In the genomic region with DNA sequence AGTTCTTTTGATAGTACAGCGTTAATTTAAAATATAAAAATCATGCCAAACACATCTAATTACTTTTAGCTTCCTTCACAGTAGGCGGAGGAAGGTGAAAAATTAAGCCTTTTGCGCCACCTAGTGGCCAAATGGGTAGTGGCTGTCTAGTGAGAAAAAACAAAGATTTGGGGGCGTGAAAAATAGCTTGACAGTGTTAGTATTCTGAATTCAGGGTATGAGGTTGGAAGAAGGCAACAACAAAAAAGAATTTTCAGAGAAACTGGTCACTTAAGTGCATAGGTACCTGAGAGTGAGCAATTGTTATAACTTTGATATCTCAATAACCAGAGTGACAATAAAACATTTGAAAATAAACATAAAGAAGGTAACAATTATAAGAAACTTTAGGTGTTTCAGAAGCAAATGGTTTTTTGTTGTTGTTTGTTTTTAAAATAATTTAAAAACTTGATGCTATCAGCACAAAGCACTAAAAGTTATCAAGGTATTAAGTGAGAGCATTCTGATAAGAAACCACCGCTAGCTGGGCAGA, we compare ENCODE assay signal across 8 cellular contexts. TPM values are rescaled to one million over a fixed set of nuclear protein-coding genes. Genes with fewer than 3 reads are reported as not detected.
DNase-seq lines count a peak whose midpoint lies in the region; ATAC-seq, FAIRE-seq and TF ChIP-seq lines count a peak whose summit lies in the region.

No MANE protein-coding gene starts in this region.

- TF ChIP-seq CTCF in AG04449 (IDR thresholded peaks at IDR 0.05; ENCODE audit: insufficient read depth, low read length, missing control alignments) (peak; percentile 70), HepG2 (CRISPR knock-in tag; IDR thresholded peaks at IDR 0.05) (peak; percentile 90)

- no peak overlapping the region for H3K9ac ChIP-seq in HepG2 (ENCODE audit: insufficient read depth, low read depth, low read length)

- in situ Hi-C loops in HepG2 (cut with HindIII; ENCODE audit: extremely low pct_ligation_motif_present, low pct_unique_long_range_greater_than_20kb) = loop anchor here (5.0 kb wide), 1 partner anchor 36 kb away; no protein-coding TSS in a partner anchor

- peak; percentile 89 for TF ChIP-seq RAD21 in HepG2 (CRISPR knock-in tag; IDR thresholded peaks at IDR 0.05)

- H3K4me3 ChIP-seq in AG04449 (ENCODE audit: low read depth, low read length) (no peak overlapping the region), HepG2 (replicated peaks in 1 of 3; ENCODE audit: insufficient read depth in 1 of 3, low read depth in 2 of 3, low read length in 3 of 3) (no peak overlapping the region)

- under 1% methylated on average over 5 of the region's 5 CpGs for WGBS in HepG2 (ENCODE audit: low lambda C conversion rate)

- H3K9me3 ChIP-seq in HepG2 (ENCODE audit: low read length) = no peaks in the 10 kb centered on the region

- CTCF ChIA-PET in AG04449 (lab: Yijun Ruan, JAX) (interaction anchor here (0.6 to 18.1 kb wide), 67 partner anchors 8 to 463 kb away, joined by 3 to 402 read pairs (median 4); partner anchors contain the start of genes BRD2, HLA-DMA, HLA-DRA and PSMB8), HepG2 (lab: Yijun Ruan, JAX; ENCODE audit: low intra/inter-chr PET ratio, low total read pairs) (interaction anchor here (0.8 to 4.1 kb wide), 7 partner anchors 15 to 455 kb away, joined by 3 to 65 read pairs (median 4); partner anchors contain the start of genes PSMB9, TAP1 and TAP2)

- peak; percentile 51 for ATAC-seq in GM18498 (IDR thresholded peaks at IDR 0.05; ENCODE audit: unreplicated experiment)
- ATAC-seq in HepG2 = peak; percentile 80
- no peak for ATAC-seq in GM18858 (IDR thresholded peaks at IDR 0.05; ENCODE audit: unreplicated experiment)

- H3K27ac ChIP-seq in HepG2 (ENCODE audit: extremely low read length, insufficient read depth, low read length) = no peak overlapping the region

- no peaks in the 10 kb centered on the region for H3K79me2 ChIP-seq in HepG2 (ENCODE audit: insufficient read depth, low read length)

- POLR2A ChIA-PET in AG04449 (lab: Yijun Ruan, JAX) (interaction anchor here (0.7 to 1.8 kb wide), 3 partner anchors 13 to 30 kb away, joined by 3 to 5 read pairs (median 4); partner anchors contain the start of genes PSMB9, TAP1 and TAP2), HepG2 (lab: Yijun Ruan, JAX) (interaction anchor here (0.6 to 2.3 kb wide), 6 partner anchors 14 to 336 kb away, joined by 3 to 23 read pairs (median 8); partner anchors contain the start of genes HSD17B8, PSMB8, PSMB9 and TAP1)

- peak; percentile 94 for FAIRE-seq in HepG2 (lab: Jason Lieb, UNC)

- no peaks in the 10 kb centered on the region for H3K36me3 ChIP-seq in HepG2 (replicated peaks in 1 of 2; ENCODE audit: control insufficient read depth in 1 of 2, insufficient read depth in 2 of 2, low read length in 2 of 2)

- no peak overlapping the region for H3K4me2 ChIP-seq in HepG2 (ENCODE audit: low read depth, low read length)

- H2AFZ ChIP-seq in HepG2 (ENCODE audit: low read length) = no peak overlapping the region

- no peak for TF ChIP-seq EP300 in HepG2 (IDR thresholded peaks at IDR 0.05; ENCODE audit: low read depth in 2 of 2, low read length in 2 of 2)
- TF ChIP-seq EP300 in HepG2 (CRISPR knock-in tag; IDR thresholded peaks at IDR 0.05; ENCODE audit: borderline replicate concordance) = no peak

- intact Hi-C loops in HepG2 (cut with micrococcal nuclease; ENCODE audit: unreplicated experiment) = loop anchor here (1.0 kb wide), 3 partner anchors 30 to 71 kb away; partner anchors contain the start of gene TAP2

- BruUV-seq in HepG2 (replicated peaks; lab: Mats Ljungman, UMichigan) = no TSS peak

- 0 out of 2 replicates have a peak, but pooled peaks cover 9% of the 10 kb centered on the region for H3K4me1 ChIP-seq in HepG2 (ENCODE audit: insufficient read depth, low read length)

- no peak for TF ChIP-seq POLR2A in HepG2 (IDR thresholded peaks at IDR 0.05; ENCODE audit: insufficient read depth in 1 of 2, low read depth in 2 of 2, low read length in 2 of 2)

- no peak for DNase-seq in AG04449 (ENCODE audit: low read depth, low spot score)
- DNase-seq in NCI-H2196 (lab: John Stamatoyannopoulos, UW; ENCODE audit: unreplicated experiment) = peak; percentile 82
- DNase-seq in activated CD4-positive, alpha-beta T cell treated with anti-CD3 and anti-CD28 coated beads for 1 hour = peak; percentile 77
- peak; percentile 66 for DNase-seq in cerebellum (ENCODE audit: low spot score)
- peak; percentile 71 for DNase-seq in HepG2 (ENCODE audit: low spot score)
- peak; percentile 71 to 83 (median 79) for DNase-seq in stimulated activated CD4-positive, alpha-beta T cell treated with anti-CD3 and anti-CD28 coated beads, TNF-alpha, amount 100 ng/mL, for 4 hours (ENCODE audit: low read depth in 3 of 3)

- H4K20me1 ChIP-seq in HepG2 (ENCODE audit: insufficient read depth, low read length) = no peaks in the 10 kb centered on the region

- H3K27me3 ChIP-seq in HepG2 (ENCODE audit: control insufficient read depth in 1 of 2, insufficient read depth in 2 of 2, low read length in 2 of 2) = peaks cover 0 to 19% of the 10 kb centered on the region in 2 experiments; a peak in 3 of 5 replicates

RNA-seq across cellular contexts. Expression of gene PSMB9, which starts 14.3 kb away (rescaled TPM):
- total RNA-seq in cerebellum = 1.4 TPM
- 16.0 and 21.4 TPM in 2 replicates for total RNA-seq in HepG2 (2016; rRNA removed; fragmentation: Illumina TruSeq; extraction: Trizol)
- 3.2 and 3.3 TPM in 2 replicates for total RNA-seq in HepG2 (2016; cell fraction: cytosol; rRNA removed; fragmentation: Illumina TruSeq; extraction: Trizol; ENCODE audit: low read depth)
- total RNA-seq in HepG2 (2016; cell fraction: insoluble cytoplasmic fraction; rRNA removed; fragmentation: Illumina TruSeq; extraction: Trizol) = 17.4 and 26.1 TPM in 2 replicates
- 4.3 and 5.5 TPM in 2 replicates for total RNA-seq in HepG2 (2016; cell fraction: membrane; rRNA removed; fragmentation: Illumina TruSeq; extraction: Trizol)
- 5.0 and 6.6 TPM in 2 replicates for total RNA-seq in HepG2 (2016; cell fraction: nucleus; rRNA removed; fragmentation: Illumina TruSeq; extraction: Trizol)
- 15.6 and 17.3 TPM in 2 replicates for polyA plus RNA-seq in HepG2 (2011; rRNA removed)
- 19.5 and 21.0 TPM in 2 replicates for polyA plus RNA-seq in HepG2 (2011; cell fraction: cytosol; rRNA removed)
- polyA plus RNA-seq in HepG2 (2011; cell fraction: nucleus; rRNA removed) = 4.4 and 5.1 TPM in 2 replicates
- polyA plus RNA-seq in HepG2 (2012) = 3.4 and 5.3 TPM in 2 replicates
- polyA plus RNA-seq in HepG2 (2016; cell fraction: cytosol; fragmentation: Illumina TruSeq; extraction: Trizol; ENCODE audit: low read depth) = 4.7 and 6.1 TPM in 2 replicates
- 24.7 and 26.1 TPM in 2 replicates for polyA plus RNA-seq in HepG2 (2016; cell fraction: insoluble cytoplasmic fraction; fragmentation: Illumina TruSeq; extraction: Trizol; ENCODE audit: low read depth)
- 4.7 and 6.1 TPM in 2 replicates for polyA plus RNA-seq in HepG2 (2016; cell fraction: membrane; fragmentation: Illumina TruSeq; extraction: Trizol; ENCODE audit: low read depth)
- polyA plus RNA-seq in HepG2 (2016; cell fraction: nucleus; fragmentation: Illumina TruSeq; extraction: Trizol; ENCODE audit: insufficient read depth, low read depth) = 10.3 and 12.6 TPM in 2 replicates
- polyA minus RNA-seq in HepG2 (2011; rRNA and poly(A)+ RNA removed; ENCODE audit: low replicate concordance) = 7.4 and 20.2 TPM in 2 replicates
- polyA minus RNA-seq in HepG2 (2011; cell fraction: cytosol; rRNA and poly(A)+ RNA removed) = 3.7 and 5.3 TPM in 2 replicates
- polyA minus RNA-seq in HepG2 (2011; cell fraction: nucleus; rRNA and poly(A)+ RNA removed) = 2.3 and 4.8 TPM in 2 replicates

RNA-seq across cellular contexts. Expression of gene TAP1, which starts 14.8 kb away (rescaled TPM):
- total RNA-seq in cerebellum (5.3 TPM), HepG2 (2016; rRNA removed; fragmentation: Illumina TruSeq; extraction: Trizol) (23.0 and 52.2 TPM in 2 replicates)
- total RNA-seq in HepG2 (2016; cell fraction: cytosol; rRNA removed; fragmentation: Illumina TruSeq; extraction: Trizol; ENCODE audit: low read depth) = 9.3 and 11.5 TPM in 2 replicates
- total RNA-seq in HepG2 (2016; cell fraction: insoluble cytoplasmic fraction; rRNA removed; fragmentation: Illumina TruSeq; extraction: Trizol) = 22.7 and 50.5 TPM in 2 replicates
- total RNA-seq in HepG2 (2016; cell fraction: membrane; rRNA removed; fragmentation: Illumina TruSeq; extraction: Trizol) = 19.4 and 21.5 TPM in 2 replicates
- total RNA-seq in HepG2 (2016; cell fraction: nucleus; rRNA removed; fragmentation: Illumina TruSeq; extraction: Trizol) = 42.8 and 46.0 TPM in 2 replicates
- 31.2 and 34.5 TPM in 2 replicates for polyA plus RNA-seq in HepG2 (2011; rRNA removed)
- 27.9 and 29.3 TPM in 2 replicates for polyA plus RNA-seq in HepG2 (2011; cell fraction: cytosol; rRNA removed)
- 33.1 and 33.7 TPM in 2 replicates for polyA plus RNA-seq in HepG2 (2011; cell fraction: nucleus; rRNA removed)
- polyA plus RNA-seq in HepG2 (2012) = 13.9 and 21.5 TPM in 2 replicates
- polyA plus RNA-seq in HepG2 (2016; cell fraction: cytosol; fragmentation: Illumina TruSeq; extraction: Trizol; ENCODE audit: low read depth) = 7.3 TPM in 2 replicates
- 17.6 and 20.8 TPM in 2 replicates for polyA plus RNA-seq in HepG2 (2016; cell fraction: insoluble cytoplasmic fraction; fragmentation: Illumina TruSeq; extraction: Trizol; ENCODE audit: low read depth)
- polyA plus RNA-seq in HepG2 (2016; cell fraction: membrane; fragmentation: Illumina TruSeq; extraction: Trizol; ENCODE audit: low read depth) = 11.8 and 14.3 TPM in 2 replicates
- 60.4 and 64.9 TPM in 2 replicates for polyA plus RNA-seq in HepG2 (2016; cell fraction: nucleus; fragmentation: Illumina TruSeq; extraction: Trizol; ENCODE audit: insufficient read depth, low read depth)
- 46.0 and 105 TPM in 2 replicates for polyA minus RNA-seq in HepG2 (2011; rRNA and poly(A)+ RNA removed; ENCODE audit: low replicate concordance)
- polyA minus RNA-seq in HepG2 (2011; cell fraction: cytosol; rRNA and poly(A)+ RNA removed) = 18.2 and 19.3 TPM in 2 replicates
- polyA minus RNA-seq in HepG2 (2011; cell fraction: nucleus; rRNA and poly(A)+ RNA removed) = 7.5 and 13.4 TPM in 2 replicates

RNA-seq across cellular contexts. Expression of gene PSMB8, which starts 24.5 kb away (rescaled TPM):
- total RNA-seq in cerebellum (4.0 TPM), HepG2 (2016; rRNA removed; fragmentation: Illumina TruSeq; extraction: Trizol) (64.7 and 74.9 TPM in 2 replicates)
- total RNA-seq in HepG2 (2016; cell fraction: cytosol; rRNA removed; fragmentation: Illumina TruSeq; extraction: Trizol; ENCODE audit: low read depth) = 17.3 and 18.5 TPM in 2 replicates
- total RNA-seq in HepG2 (2016; cell fraction: insoluble cytoplasmic fraction; rRNA removed; fragmentation: Illumina TruSeq; extraction: Trizol) = 69.4 and 76.9 TPM in 2 replicates
- total RNA-seq in HepG2 (2016; cell fraction: membrane; rRNA removed; fragmentation: Illumina TruSeq; extraction: Trizol) = 30.5 and 33.2 TPM in 2 replicates
- 24.1 and 26.9 TPM in 2 replicates for total RNA-seq in HepG2 (2016; cell fraction: nucleus; rRNA removed; fragmentation: Illumina TruSeq; extraction: Trizol)
- 30.7 and 41.2 TPM in 2 replicates for polyA plus RNA-seq in HepG2 (2011; rRNA removed)
- polyA plus RNA-seq in HepG2 (2011; cell fraction: cytosol; rRNA removed) = 43.0 and 50.9 TPM in 2 replicates
- 24.6 and 37.8 TPM in 2 replicates for polyA plus RNA-seq in HepG2 (2011; cell fraction: nucleus; rRNA removed)
- 24.6 and 32.8 TPM in 2 replicates for polyA plus RNA-seq in HepG2 (2012)
- polyA plus RNA-seq in HepG2 (2016; cell fraction: cytosol; fragmentation: Illumina TruSeq; extraction: Trizol; ENCODE audit: low read depth) = 16.9 and 17.5 TPM in 2 replicates
- polyA plus RNA-seq in HepG2 (2016; cell fraction: insoluble cytoplasmic fraction; fragmentation: Illumina TruSeq; extraction: Trizol; ENCODE audit: low read depth) = 67.6 and 73.1 TPM in 2 replicates
- polyA plus RNA-seq in HepG2 (2016; cell fraction: membrane; fragmentation: Illumina TruSeq; extraction: Trizol; ENCODE audit: low read depth) = 25.0 and 28.1 TPM in 2 replicates
- 41.0 and 43.4 TPM in 2 replicates for polyA plus RNA-seq in HepG2 (2016; cell fraction: nucleus; fragmentation: Illumina TruSeq; extraction: Trizol; ENCODE audit: insufficient read depth, low read depth)
- polyA minus RNA-seq in HepG2 (2011; rRNA and poly(A)+ RNA removed; ENCODE audit: low replicate concordance) = 17.3 and 80.7 TPM in 2 replicates
- polyA minus RNA-seq in HepG2 (2011; cell fraction: cytosol; rRNA and poly(A)+ RNA removed) = 6.2 and 7.1 TPM in 2 replicates
- 3.9 and 6.7 TPM in 2 replicates for polyA minus RNA-seq in HepG2 (2011; cell fraction: nucleus; rRNA and poly(A)+ RNA removed)

RNA-seq across cellular contexts. Expression of gene TAP2, which starts 29.8 kb away (rescaled TPM):
- total RNA-seq in cerebellum = 4.4 TPM
- total RNA-seq in HepG2 (2016; rRNA removed; fragmentation: Illumina TruSeq; extraction: Trizol) = 9.8 and 17.6 TPM in 2 replicates
- 1.2 and 1.7 TPM in 2 replicates for total RNA-seq in HepG2 (2016; cell fraction: cytosol; rRNA removed; fragmentation: Illumina TruSeq; extraction: Trizol; ENCODE audit: low read depth)
- total RNA-seq in HepG2 (2016; cell fraction: insoluble cytoplasmic fraction; rRNA removed; fragmentation: Illumina TruSeq; extraction: Trizol) = 9.2 and 20.2 TPM in 2 replicates
- total RNA-seq in HepG2 (2016; cell fraction: membrane; rRNA removed; fragmentation: Illumina TruSeq; extraction: Trizol) = 4.0 and 4.1 TPM in 2 replicates
- total RNA-seq in HepG2 (2016; cell fraction: nucleus; rRNA removed; fragmentation: Illumina TruSeq; extraction: Trizol) = 21.3 and 26.0 TPM in 2 replicates
- 10.3 and 16.2 TPM in 2 replicates for polyA plus RNA-seq in HepG2 (2011; rRNA removed)
- polyA plus RNA-seq in HepG2 (2011; cell fraction: cytosol; rRNA removed) = 7.9 and 11.8 TPM in 2 replicates
- polyA plus RNA-seq in HepG2 (2011; cell fraction: nucleus; rRNA removed) = 17.4 and 34.9 TPM in 2 replicates
- 11.3 and 15.1 TPM in 2 replicates for polyA plus RNA-seq in HepG2 (2012)
- polyA plus RNA-seq in HepG2 (2016; cell fraction: cytosol; fragmentation: Illumina TruSeq; extraction: Trizol; ENCODE audit: low read depth) = 0.72 and 1.6 TPM in 2 replicates
- polyA plus RNA-seq in HepG2 (2016; cell fraction: insoluble cytoplasmic fraction; fragmentation: Illumina TruSeq; extraction: Trizol; ENCODE audit: low read depth) = 11.8 and 12.8 TPM in 2 replicates
- polyA plus RNA-seq in HepG2 (2016; cell fraction: membrane; fragmentation: Illumina TruSeq; extraction: Trizol; ENCODE audit: low read depth) = 2.6 and 3.1 TPM in 2 replicates
- polyA plus RNA-seq in HepG2 (2016; cell fraction: nucleus; fragmentation: Illumina TruSeq; extraction: Trizol; ENCODE audit: insufficient read depth, low read depth) = 54.1 and 59.6 TPM in 2 replicates
- polyA minus RNA-seq in HepG2 (2011; rRNA and poly(A)+ RNA removed; ENCODE audit: low replicate concordance) = 39.2 and 126 TPM in 2 replicates
- 9.4 and 12.6 TPM in 2 replicates for polyA minus RNA-seq in HepG2 (2011; cell fraction: cytosol; rRNA and poly(A)+ RNA removed)
- 21.8 and 31.5 TPM in 2 replicates for polyA minus RNA-seq in HepG2 (2011; cell fraction: nucleus; rRNA and poly(A)+ RNA removed)

RNA-seq across cellular contexts. Expression of gene HLA-DOB, which starts 51.5 kb away (rescaled TPM):
- total RNA-seq in cerebellum (not detected), HepG2 (2016; rRNA removed; fragmentation: Illumina TruSeq; extraction: Trizol) (not detected in 2 replicates)
- total RNA-seq in HepG2 (2016; cell fraction: cytosol; rRNA removed; fragmentation: Illumina TruSeq; extraction: Trizol; ENCODE audit: low read depth) = not detected in 2 replicates
- total RNA-seq in HepG2 (2016; cell fraction: insoluble cytoplasmic fraction; rRNA removed; fragmentation: Illumina TruSeq; extraction: Trizol) = 0.09 TPM in 1 of 2 replicates, not detected in the other
- not detected in 2 replicates for total RNA-seq in HepG2 (2016; cell fraction: membrane; rRNA removed; fragmentation: Illumina TruSeq; extraction: Trizol)
- not detected in 2 replicates for total RNA-seq in HepG2 (2016; cell fraction: nucleus; rRNA removed; fragmentation: Illumina TruSeq; extraction: Trizol)
- 0.09 TPM in 1 of 2 replicates, not detected in the other for polyA plus RNA-seq in HepG2 (2011; rRNA removed)
- not detected in 2 replicates for polyA plus RNA-seq in HepG2 (2011; cell fraction: cytosol; rRNA removed)
- 0.21 TPM in 2 replicates for polyA plus RNA-seq in HepG2 (2011; cell fraction: nucleus; rRNA removed)
- polyA plus RNA-seq in HepG2 (2012) = not detected in 2 replicates
- not detected in 2 replicates for polyA plus RNA-seq in HepG2 (2016; cell fraction: cytosol; fragmentation: Illumina TruSeq; extraction: Trizol; ENCODE audit: low read depth)
- not detected in 2 replicates for polyA plus RNA-seq in HepG2 (2016; cell fraction: insoluble cytoplasmic fraction; fragmentation: Illumina TruSeq; extraction: Trizol; ENCODE audit: low read depth)
- polyA plus RNA-seq in HepG2 (2016; cell fraction: membrane; fragmentation: Illumina TruSeq; extraction: Trizol; ENCODE audit: low read depth) = not detected in 2 replicates
- polyA plus RNA-seq in HepG2 (2016; cell fraction: nucleus; fragmentation: Illumina TruSeq; extraction: Trizol; ENCODE audit: insufficient read depth, low read depth) = 1.1 TPM in 1 of 2 replicates, not detected in the other
- polyA minus RNA-seq in HepG2 (2011; rRNA and poly(A)+ RNA removed; ENCODE audit: low replicate concordance) = 0.20 and 1.2 TPM in 2 replicates
- not detected in 2 replicates for polyA minus RNA-seq in HepG2 (2011; cell fraction: cytosol; rRNA and poly(A)+ RNA removed)
- polyA minus RNA-seq in HepG2 (2011; cell fraction: nucleus; rRNA and poly(A)+ RNA removed) = 0.52 TPM in 1 of 2 replicates, not detected in the other
